Comparison of ENCODE assay signal across 1 cellular context in genomic region chr22:31342389-31343125, GRCh38.
TF ChIP-seq lines count a peak whose summit lies in the region.

No MANE protein-coding gene starts in this region.

TF ChIP-seq in HEK293, 187 proteins besides CTCF, POLR2A, EP300 and RAD21 (continued from another document):
- peak; percentile 62 for TF ChIP-seq ZFHX2 (tag by site-specific recombination; conservative IDR thresholded peaks at IDR 0.05)
- TF ChIP-seq ZFP37 (tag by site-specific recombination; IDR thresholded peaks at IDR 0.05): no peak
- no peak for TF ChIP-seq SP7 (tag by site-specific recombination; IDR thresholded peaks at IDR 0.05)
- no peak for TF ChIP-seq ZBTB6 (tag by site-specific recombination; IDR thresholded peaks at IDR 0.05)
- no peak for TF ChIP-seq SP2 (tag by site-specific recombination; IDR thresholded peaks at IDR 0.05)
- no peak for TF ChIP-seq BCL11B (tag by site-specific recombination; IDR thresholded peaks at IDR 0.05; ENCODE audit: low read depth)
